1 cellular context compared by ENCODE assay signal in genomic region chr2:96760986-96761832, GRCh38.
TF ChIP-seq lines count a peak whose summit lies in the region.

No MANE protein-coding gene starts in this region.

TF ChIP-seq in HepG2, 621 proteins besides CTCF, POLR2A, EP300 and RAD21 (continued from another document and continues in another):
- TF ChIP-seq ZNF512B (CRISPR knock-in tag; IDR thresholded peaks at IDR 0.05; ENCODE audit: borderline replicate concordance) (no peak), ZNF549 (CRISPR knock-in tag; IDR thresholded peaks at IDR 0.05) (no peak), AHDC1 (CRISPR knock-in tag; IDR thresholded peaks at IDR 0.05; ENCODE audit: borderline replicate concordance) (no peak), MEF2D (CRISPR knock-in tag; IDR thresholded peaks at IDR 0.05) (no peak), ZNF775 (CRISPR knock-in tag; IDR thresholded peaks at IDR 0.05; ENCODE audit: borderline replicate concordance) (no peak), GZF1 (CRISPR knock-in tag; IDR thresholded peaks at IDR 0.05) (no peak), ZNF672 (CRISPR knock-in tag; IDR thresholded peaks at IDR 0.05) (no peak), HOXA5 (CRISPR knock-in tag; IDR thresholded peaks at IDR 0.05) (no peak), ZNF34 (CRISPR knock-in tag; IDR thresholded peaks at IDR 0.05; ENCODE audit: borderline replicate concordance) (no peak), ZNF788 (CRISPR knock-in tag; IDR thresholded peaks at IDR 0.05; ENCODE audit: borderline replicate concordance) (peak; percentile 26; the same call in 1 of the 2 replicates), POLR2AphosphoS5 (IDR thresholded peaks at IDR 0.05; ENCODE audit: low read depth, low read length) (no peak), PHF21A (CRISPR knock-in tag; IDR thresholded peaks at IDR 0.05) (no peak), ZNF326 (CRISPR knock-in tag; IDR thresholded peaks at IDR 0.05; ENCODE audit: borderline replicate concordance) (no peak), ZNF572 (CRISPR knock-in tag; IDR thresholded peaks at IDR 0.05) (peak; percentile 96), ZNF879 (CRISPR knock-in tag; IDR thresholded peaks at IDR 0.05) (peak; percentile 65; the same call in 1 of the 2 replicates), MATR3 (CRISPR knock-in tag; IDR thresholded peaks at IDR 0.05) (no peak), ZNF720 (CRISPR knock-in tag; IDR thresholded peaks at IDR 0.05) (no peak), ZFP82 (CRISPR knock-in tag; IDR thresholded peaks at IDR 0.05; ENCODE audit: borderline replicate concordance) (no peak), ZFP1 (CRISPR knock-in tag; IDR thresholded peaks at IDR 0.05) (no peak), HNRNPL (IDR thresholded peaks at IDR 0.05; ENCODE audit: low read depth, low read length) (peak; percentile 94), ZKSCAN5 (CRISPR knock-in tag; IDR thresholded peaks at IDR 0.05) (no peak), ZSCAN31 (CRISPR knock-in tag; IDR thresholded peaks at IDR 0.05; ENCODE audit: low read depth) (no peak), ZNF652 (CRISPR knock-in tag; IDR thresholded peaks at IDR 0.05; ENCODE audit: borderline replicate concordance, low read depth) (no peak), MIER2 (CRISPR knock-in tag; IDR thresholded peaks at IDR 0.05) (no peak), TCF7L2 (IDR thresholded peaks at IDR 0.05; ENCODE audit: low read depth, low read length) (no peak), NFE2 (CRISPR knock-in tag; IDR thresholded peaks at IDR 0.05) (no peak), ZFY (CRISPR knock-in tag; IDR thresholded peaks at IDR 0.05) (peak; percentile 77), NR3C1 (CRISPR knock-in tag; IDR thresholded peaks at IDR 0.05) (no peak), MIXL1 (CRISPR knock-in tag; IDR thresholded peaks at IDR 0.05) (no peak), LRRFIP1 (CRISPR knock-in tag; conservative IDR thresholded peaks at IDR 0.05) (no peak), ATRX (CRISPR knock-in tag; IDR thresholded peaks at IDR 0.05; ENCODE audit: borderline replicate concordance) (no peak), ZNF598 (CRISPR knock-in tag; IDR thresholded peaks at IDR 0.05; ENCODE audit: borderline replicate concordance) (peak; percentile 88; the same call in 1 of the 2 replicates), THAP7 (CRISPR knock-in tag; IDR thresholded peaks at IDR 0.05) (no peak; the same call in 1 of the 2 replicates), XBP1 (CRISPR knock-in tag; IDR thresholded peaks at IDR 0.05) (no peak), ZNF713 (CRISPR knock-in tag; IDR thresholded peaks at IDR 0.05) (0 out of 2 replicates have a peak, but pooled peaks have one; percentile 56), CERS6 (CRISPR knock-in tag; IDR thresholded peaks at IDR 0.05) (no peak)
- TF ChIP-seq, protein P1, sequence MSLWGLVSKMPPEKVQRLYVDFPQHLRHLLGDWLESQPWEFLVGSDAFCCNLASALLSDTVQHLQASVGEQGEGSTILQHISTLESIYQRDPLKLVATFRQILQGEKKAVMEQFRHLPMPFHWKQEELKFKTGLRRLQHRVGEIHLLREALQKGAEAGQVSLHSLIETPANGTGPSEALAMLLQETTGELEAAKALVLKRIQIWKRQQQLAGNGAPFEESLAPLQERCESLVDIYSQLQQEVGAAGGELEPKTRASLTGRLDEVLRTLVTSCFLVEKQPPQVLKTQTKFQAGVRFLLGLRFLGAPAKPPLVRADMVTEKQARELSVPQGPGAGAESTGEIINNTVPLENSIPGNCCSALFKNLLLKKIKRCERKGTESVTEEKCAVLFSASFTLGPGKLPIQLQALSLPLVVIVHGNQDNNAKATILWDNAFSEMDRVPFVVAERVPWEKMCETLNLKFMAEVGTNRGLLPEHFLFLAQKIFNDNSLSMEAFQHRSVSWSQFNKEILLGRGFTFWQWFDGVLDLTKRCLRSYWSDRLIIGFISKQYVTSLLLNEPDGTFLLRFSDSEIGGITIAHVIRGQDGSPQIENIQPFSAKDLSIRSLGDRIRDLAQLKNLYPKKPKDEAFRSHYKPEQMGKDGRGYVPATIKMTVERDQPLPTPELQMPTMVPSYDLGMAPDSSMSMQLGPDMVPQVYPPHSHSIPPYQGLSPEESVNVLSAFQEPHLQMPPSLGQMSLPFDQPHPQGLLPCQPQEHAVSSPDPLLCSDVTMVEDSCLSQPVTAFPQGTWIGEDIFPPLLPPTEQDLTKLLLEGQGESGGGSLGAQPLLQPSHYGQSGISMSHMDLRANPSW (CRISPR knock-in tag; IDR thresholded peaks at IDR 0.05; ENCODE audit: borderline replicate concordance): no peak
- TF ChIP-seq, protein P2, sequence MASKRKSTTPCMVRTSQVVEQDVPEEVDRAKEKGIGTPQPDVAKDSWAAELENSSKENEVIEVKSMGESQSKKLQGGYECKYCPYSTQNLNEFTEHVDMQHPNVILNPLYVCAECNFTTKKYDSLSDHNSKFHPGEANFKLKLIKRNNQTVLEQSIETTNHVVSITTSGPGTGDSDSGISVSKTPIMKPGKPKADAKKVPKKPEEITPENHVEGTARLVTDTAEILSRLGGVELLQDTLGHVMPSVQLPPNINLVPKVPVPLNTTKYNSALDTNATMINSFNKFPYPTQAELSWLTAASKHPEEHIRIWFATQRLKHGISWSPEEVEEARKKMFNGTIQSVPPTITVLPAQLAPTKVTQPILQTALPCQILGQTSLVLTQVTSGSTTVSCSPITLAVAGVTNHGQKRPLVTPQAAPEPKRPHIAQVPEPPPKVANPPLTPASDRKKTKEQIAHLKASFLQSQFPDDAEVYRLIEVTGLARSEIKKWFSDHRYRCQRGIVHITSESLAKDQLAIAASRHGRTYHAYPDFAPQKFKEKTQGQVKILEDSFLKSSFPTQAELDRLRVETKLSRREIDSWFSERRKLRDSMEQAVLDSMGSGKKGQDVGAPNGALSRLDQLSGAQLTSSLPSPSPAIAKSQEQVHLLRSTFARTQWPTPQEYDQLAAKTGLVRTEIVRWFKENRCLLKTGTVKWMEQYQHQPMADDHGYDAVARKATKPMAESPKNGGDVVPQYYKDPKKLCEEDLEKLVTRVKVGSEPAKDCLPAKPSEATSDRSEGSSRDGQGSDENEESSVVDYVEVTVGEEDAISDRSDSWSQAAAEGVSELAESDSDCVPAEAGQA (IDR thresholded peaks at IDR 0.05; ENCODE audit: low read depth): no peak; the same call in 1 of the 2 replicates
- TF ChIP-seq, protein P2 (CRISPR knock-in tag; IDR thresholded peaks at IDR 0.05; ENCODE audit: borderline replicate concordance): peak; percentile 39; the same call in 1 of the 2 replicates
